Comparison of ENCODE assay signal across 1 cellular context in the genomic region with DNA sequence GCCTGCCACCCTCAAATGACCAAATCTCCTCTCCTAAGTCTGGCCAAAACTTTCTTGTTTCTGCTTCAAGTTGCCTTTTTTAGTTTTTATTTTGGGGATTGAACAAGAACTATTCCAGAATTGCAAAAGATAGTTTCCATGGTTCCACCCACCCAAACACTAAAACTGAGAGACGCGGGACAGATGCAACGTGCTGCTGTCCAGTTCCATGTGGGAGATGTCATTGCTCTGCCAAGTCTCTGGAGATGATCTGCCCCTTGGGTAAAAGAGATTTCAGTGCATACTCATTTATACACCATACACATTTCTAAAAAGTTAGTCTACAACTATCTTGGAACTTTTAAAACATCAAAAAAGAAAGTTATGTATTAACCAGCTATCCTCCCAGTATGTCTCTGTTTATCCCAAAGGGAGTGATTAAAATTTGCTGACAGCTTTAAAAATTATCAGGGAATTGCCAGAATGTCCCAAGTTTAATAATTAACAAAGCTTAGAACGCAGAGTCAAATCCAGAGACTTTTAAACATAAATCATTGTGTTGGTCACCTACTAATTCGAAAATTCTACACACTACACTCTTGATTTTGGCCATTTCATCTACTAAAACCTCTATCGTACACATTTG.
TF ChIP-seq lines count a peak whose summit lies in the region.

No MANE protein-coding gene starts in this region.

TF ChIP-seq in HepG2, 621 proteins besides CTCF, POLR2A, EP300 and RAD21 (continued from another document):
- TF ChIP-seq, protein P1, sequence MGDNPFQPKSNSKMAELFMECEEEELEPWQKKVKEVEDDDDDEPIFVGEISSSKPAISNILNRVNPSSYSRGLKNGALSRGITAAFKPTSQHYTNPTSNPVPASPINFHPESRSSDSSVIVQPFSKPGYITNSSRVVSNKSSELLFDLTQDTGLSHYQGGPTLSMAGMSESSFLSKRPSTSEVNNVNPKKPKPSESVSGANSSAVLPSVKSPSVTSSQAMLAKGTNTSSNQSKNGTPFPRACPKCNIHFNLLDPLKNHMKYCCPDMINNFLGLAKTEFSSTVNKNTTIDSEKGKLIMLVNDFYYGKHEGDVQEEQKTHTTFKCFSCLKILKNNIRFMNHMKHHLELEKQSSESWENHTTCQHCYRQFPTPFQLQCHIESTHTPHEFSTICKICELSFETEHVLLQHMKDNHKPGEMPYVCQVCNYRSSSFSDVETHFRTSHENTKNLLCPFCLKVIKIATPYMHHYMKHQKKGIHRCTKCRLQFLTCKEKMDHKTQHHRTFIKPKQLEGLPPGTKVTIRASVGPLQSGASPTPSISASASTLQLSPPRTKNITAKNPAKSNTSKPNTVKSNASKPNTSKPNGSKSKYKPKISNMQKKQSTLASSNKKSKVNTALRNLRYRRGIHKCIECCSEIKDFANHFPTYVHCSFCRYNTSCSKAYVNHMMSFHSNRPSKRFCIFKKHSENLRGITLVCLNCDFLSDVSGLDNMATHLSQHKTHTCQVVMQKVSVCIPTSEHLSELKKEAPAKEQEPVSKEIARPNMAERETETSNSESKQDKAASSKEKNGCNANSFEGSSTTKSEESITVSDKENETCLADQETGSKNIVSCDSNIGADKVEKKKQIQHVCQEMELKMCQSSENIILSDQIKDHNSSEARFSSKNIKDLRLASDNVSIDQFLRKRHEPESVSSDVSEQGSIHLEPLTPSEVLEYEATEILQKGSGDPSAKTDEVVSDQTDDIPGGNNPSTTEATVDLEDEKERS (CRISPR knock-in tag; IDR thresholded peaks at IDR 0.05), result no peak
- no peak for TF ChIP-seq ZNF747 (CRISPR knock-in tag; IDR thresholded peaks at IDR 0.05; ENCODE audit: borderline replicate concordance)
- no peak for TF ChIP-seq ZNF703 (CRISPR knock-in tag; IDR thresholded peaks at IDR 0.05; ENCODE audit: borderline replicate concordance)
- TF ChIP-seq MAFF (IDR thresholded peaks at IDR 0.05; ENCODE audit: low read depth, low read length), result peak; percentile 77
- TF ChIP-seq ZNF431 (CRISPR knock-in tag; IDR thresholded peaks at IDR 0.05; ENCODE audit: borderline replicate concordance, low read depth), result no peak
- TF ChIP-seq ZNF607 (CRISPR knock-in tag; IDR thresholded peaks at IDR 0.05; ENCODE audit: borderline replicate concordance), result no peak
- TF ChIP-seq PAWR (CRISPR knock-in tag; IDR thresholded peaks at IDR 0.05; ENCODE audit: borderline replicate concordance), result no peak
- TF ChIP-seq HNRNPH1 (optimal IDR thresholded peaks at IDR 0.05; ENCODE audit: low read depth, low read length), result no peak
- TF ChIP-seq MAFK (conservative IDR thresholded peaks at IDR 0.05 in 1 of 2, IDR thresholded peaks at IDR 0.05 in 1 of 2; ENCODE audit: low read length in 2 of 2), result peak; percentile 70 to 85
- TF ChIP-seq AKNA (CRISPR knock-in tag; IDR thresholded peaks at IDR 0.05; ENCODE audit: borderline replicate concordance), result no peak
- TF ChIP-seq TOE1 (CRISPR knock-in tag; IDR thresholded peaks at IDR 0.05), result no peak
- TF ChIP-seq AHR (CRISPR knock-in tag; IDR thresholded peaks at IDR 0.05), result no peak
- TF ChIP-seq ZFP1 (CRISPR knock-in tag; IDR thresholded peaks at IDR 0.05), result no peak
- TF ChIP-seq MED1 (CRISPR knock-in tag; IDR thresholded peaks at IDR 0.05), result no peak
